1 cellular context compared by ENCODE assay signal in genomic region chr10:118754132-118754555, GRCh38.
A peak's percentile ranks its signal among the peaks of the same experiment; 100 is the strongest.
TF ChIP-seq lines count a peak whose summit lies in the region.

No MANE protein-coding gene starts in this region.

TF ChIP-seq in HepG2, 621 proteins besides CTCF, POLR2A, EP300 and RAD21 (continued from another document):
- peak; percentile 26; the same call in 1 of the 2 replicates for TF ChIP-seq THAP8 (CRISPR knock-in tag; IDR thresholded peaks at IDR 0.05; ENCODE audit: borderline replicate concordance)
- peak; percentile 29; the same call in 1 of the 2 replicates for TF ChIP-seq SP2 (CRISPR knock-in tag; IDR thresholded peaks at IDR 0.05)
- TF ChIP-seq ZNF790 (CRISPR knock-in tag; IDR thresholded peaks at IDR 0.05; ENCODE audit: borderline replicate concordance) = peak; percentile 87; the same call in 1 of the 2 replicates
- TF ChIP-seq DRAP1 (CRISPR knock-in tag; IDR thresholded peaks at IDR 0.05) = no peak
- TF ChIP-seq PATZ1 (CRISPR knock-in tag; IDR thresholded peaks at IDR 0.05) = peak; percentile 35; the same call in 1 of the 2 replicates
- TF ChIP-seq PCBP1 (IDR thresholded peaks at IDR 0.05; ENCODE audit: borderline replicate concordance, low read depth, low read length) = peak; percentile 41; the same call in 1 of the 2 replicates
- TF ChIP-seq ZNF101 (CRISPR knock-in tag; IDR thresholded peaks at IDR 0.05; ENCODE audit: borderline replicate concordance, low read depth) = 0 out of 2 replicates have a peak, but pooled peaks have one; percentile 74
- TF ChIP-seq KAT7 (CRISPR knock-in tag; IDR thresholded peaks at IDR 0.05; ENCODE audit: borderline replicate concordance) = 0 out of 2 replicates have a peak, but pooled peaks have one; percentile 91
- TF ChIP-seq ZNF34 (CRISPR knock-in tag; IDR thresholded peaks at IDR 0.05; ENCODE audit: borderline replicate concordance) = 0 out of 2 replicates have a peak, but pooled peaks have one; percentile 20
- TF ChIP-seq ZNF605 (CRISPR knock-in tag; IDR thresholded peaks at IDR 0.05) = peak; percentile 49; the same call in 1 of the 2 replicates
- TF ChIP-seq ZNF556 (CRISPR knock-in tag; IDR thresholded peaks at IDR 0.05; ENCODE audit: borderline replicate concordance) = 0 out of 2 replicates have a peak, but pooled peaks have one; percentile 0
- peak; percentile 51 for TF ChIP-seq SAP130 (CRISPR knock-in tag; IDR thresholded peaks at IDR 0.05; ENCODE audit: low read depth)
- peak; percentile 74 for TF ChIP-seq PRPF4 (IDR thresholded peaks at IDR 0.05; ENCODE audit: low read depth, low read length, poor library complexity, severe bottlenecking)
- TF ChIP-seq TSC22D2 (CRISPR knock-in tag; IDR thresholded peaks at IDR 0.05; ENCODE audit: borderline replicate concordance) = no peak
- TF ChIP-seq ZNF609 (CRISPR knock-in tag; IDR thresholded peaks at IDR 0.05; ENCODE audit: borderline replicate concordance) = 0 out of 2 replicates have a peak, but pooled peaks have one; percentile 6
- TF ChIP-seq ZNF558 (CRISPR knock-in tag; IDR thresholded peaks at IDR 0.05; ENCODE audit: borderline replicate concordance) = 0 out of 2 replicates have a peak, but pooled peaks have one; percentile 24
- TF ChIP-seq ZNF281 (CRISPR knock-in tag; IDR thresholded peaks at IDR 0.05; ENCODE audit: borderline replicate concordance) = peak; percentile 65
- no peak for TF ChIP-seq ZNF646 (CRISPR knock-in tag; IDR thresholded peaks at IDR 0.05)
- TF ChIP-seq ZNF577 (CRISPR knock-in tag; IDR thresholded peaks at IDR 0.05; ENCODE audit: borderline replicate concordance, low read depth) = 0 out of 2 replicates have a peak, but pooled peaks have one; percentile 32
- no peak for TF ChIP-seq ZNF326 (CRISPR knock-in tag; IDR thresholded peaks at IDR 0.05; ENCODE audit: borderline replicate concordance)
- TF ChIP-seq HMGXB4 (CRISPR knock-in tag; IDR thresholded peaks at IDR 0.05; ENCODE audit: borderline replicate concordance in 1 of 2, low read depth in 1 of 2) = peak in 1 of 2 experiments; percentile 36; a peak in 1 of 4 replicates
